Comparison of ENCODE assay signal across 13 cellular contexts in the genomic region with DNA sequence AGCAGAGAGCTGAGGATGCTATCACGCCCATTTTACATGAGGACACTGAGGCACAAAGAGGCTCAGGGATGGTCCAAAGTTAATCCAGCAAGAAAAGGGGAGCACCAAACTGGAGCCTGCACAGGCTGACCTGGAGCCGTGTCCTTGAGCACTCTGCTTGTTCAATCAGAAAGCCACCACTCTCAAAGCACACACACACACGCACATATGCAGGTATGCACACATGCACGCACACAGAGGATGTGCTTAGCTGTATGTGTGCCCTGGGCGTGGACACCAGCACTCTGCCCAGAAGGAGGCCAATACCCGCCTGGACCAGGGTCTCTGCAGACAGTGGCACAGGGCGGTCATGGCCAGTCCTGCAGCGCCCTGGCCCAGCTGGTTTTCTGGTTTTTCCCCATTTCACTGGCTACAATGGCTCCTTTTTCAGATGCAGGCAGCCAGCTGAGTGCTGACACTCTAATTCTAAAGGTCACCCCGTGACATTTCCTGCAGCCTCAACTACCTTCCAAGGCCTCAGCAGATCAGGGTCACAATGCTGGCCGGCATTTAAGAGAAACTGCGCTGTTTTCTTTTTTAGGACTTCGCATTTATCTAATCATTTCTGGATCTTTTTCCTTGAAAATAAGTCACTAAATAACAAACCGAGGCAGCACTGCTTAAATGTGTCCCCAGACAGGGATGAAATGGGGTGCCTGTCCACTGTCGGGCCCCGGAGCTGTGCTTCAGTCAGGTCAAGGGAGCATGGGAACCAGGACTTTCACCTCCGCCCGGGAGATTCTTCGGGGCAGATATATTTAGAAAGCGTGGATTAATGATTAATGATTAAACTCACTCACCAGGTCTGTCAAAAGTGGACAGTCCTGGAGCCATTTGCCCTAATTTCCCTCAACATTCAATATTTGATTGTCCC.
DNase-seq lines count a peak whose midpoint lies in the region; ATAC-seq and TF ChIP-seq lines count a peak whose summit lies in the region.
"Had no signal": no experiment of that assay in that cellular context is flagged by ENCODE, and none has a peak within 500 bp of the region (broad histone marks: within the 10 kb centered on the region; RNA-seq: fewer than 3 reads in every experiment).

No MANE protein-coding gene starts in this region.

- H3K9me2 ChIP-seq in HCT116 (ENCODE audit: insufficient read depth), result no peaks in the 10 kb centered on the region

- intact Hi-C loops in HCT116 (cut with micrococcal nuclease), result no loop called here
- intact Hi-C loops in gastrocnemius medialis (cut with DNase I; ENCODE audit: low total_unique reads), result no loop called here

- TF ChIP-seq RAD21 in HCT116 (IDR thresholded peaks at IDR 0.05; ENCODE audit: low read depth), result no peak

- POLR2A ChIA-PET in HCT116 (lab: Charles Lee), result no interaction called here
- POLR2A ChIA-PET in activated CD8-positive, alpha-beta T cell treated with anti-CD3 and anti-CD28 coated beads, Interleukin-2, amount 10 ng/mL, durations not matched to agents 7 days and 5 days (lab: Charles Lee), result interaction anchor here (0.7 to 3.1 kb wide), 10 partner anchors 8 to 105 kb away, joined by 3 to 19 read pairs (median 6); a partner anchor contains a TSS

- H3K4me2 ChIP-seq in HCT116 (ENCODE audit: low read length), result peak overlapping the region; percentile 11

- no TSS peak for BruUV-seq in HCT116 (replicated peaks; lab: Mats Ljungman, UMichigan)

- no peak overlapping the region for H3K9ac ChIP-seq in HCT116 (ENCODE audit: low read length)
- H3K9ac ChIP-seq in iPS-20b (ENCODE audit: low read depth, low read length), result peak overlapping the region; percentile 54; the same call in 1 of the 2 replicates

- peak overlapping the region; percentile 87 for H3K27ac Mint-ChIP-seq in activated CD8-positive, alpha-beta T cell treated with anti-CD3 and anti-CD28 coated beads, Interleukin-2, amount 10 ng/mL, durations not matched to agents 7 days and 5 days

- no peaks in the 10 kb centered on the region for H3K27me3 Mint-ChIP-seq in activated CD8-positive, alpha-beta T cell treated with anti-CD3 and anti-CD28 coated beads, Interleukin-2, amount 10 ng/mL, durations not matched to agents 7 days and 5 days (ENCODE audit: low read depth)

- ATAC-seq in HCT116, result no peak
- ATAC-seq in activated CD8-positive, alpha-beta T cell treated with anti-CD3 and anti-CD28 coated beads, Interleukin-2, amount 10 ng/mL, durations not matched to agents 7 days and 5 days, result no peak
- no peak for ATAC-seq in gastrocnemius medialis
- no peak for ATAC-seq in HG02973 (IDR thresholded peaks at IDR 0.05; ENCODE audit: unreplicated experiment)
- ATAC-seq: mucosa of descending colon had no signal

- H3K4me1 Mint-ChIP-seq in activated CD8-positive, alpha-beta T cell treated with anti-CD3 and anti-CD28 coated beads, Interleukin-2, amount 10 ng/mL, durations not matched to agents 7 days and 5 days (ENCODE audit: low read depth), result peaks cover 66% of the 10 kb centered on the region

- RAD21 ChIA-PET in HCT116 (lab: Charles Lee; ENCODE audit: low non-redundant PET in 1 of 2, low total read pairs in 2 of 2, uncharacterized antibody in 2 of 2, unreplicated experiment in 2 of 2), result no interaction called here

- H3K9me3 Mint-ChIP-seq in activated CD8-positive, alpha-beta T cell treated with anti-CD3 and anti-CD28 coated beads, Interleukin-2, amount 10 ng/mL, durations not matched to agents 7 days and 5 days (ENCODE audit: insufficient read depth), result no peaks in the 10 kb centered on the region

- no peak overlapping the region for H3K27ac ChIP-seq in HCT116 (ENCODE audit: low read depth, low read length)
- peak overlapping the region; percentile 43 for H3K27ac ChIP-seq in iPS-20b (ENCODE audit: low read length)
- peak overlapping the region; percentile 94 to 99 (median 98) for H3K27ac ChIP-seq in gastrocnemius medialis
- H3K27ac ChIP-seq: SJSA1 had no signal

- in situ Hi-C loops in gastrocnemius medialis (cut with MboI; ENCODE audit: low sequenced_read_pairs in 4 of 4), result no loop called here

- peaks cover 7% of the 10 kb centered on the region for H3K36me3 Mint-ChIP-seq in activated CD8-positive, alpha-beta T cell treated with anti-CD3 and anti-CD28 coated beads, Interleukin-2, amount 10 ng/mL, durations not matched to agents 7 days and 5 days (ENCODE audit: low read depth)

- TF ChIP-seq CTCF in HCT116 (IDR thresholded peaks at IDR 0.05 in 2 of 3, conservative IDR thresholded peaks at IDR 0.05 in 1 of 3; ENCODE audit: borderline replicate concordance in 1 of 3, insufficient read depth in 1 of 3, low read depth in 2 of 3, low read length in 2 of 3), result no peak
- TF ChIP-seq CTCF in gastrocnemius medialis (IDR thresholded peaks at IDR 0.05 in 4 of 5, conservative IDR thresholded peaks at IDR 0.05 in 1 of 5), result no peak

- H3K4me1 ChIP-seq in HCT116 (ENCODE audit: control insufficient read depth in 1 of 2, insufficient read depth in 2 of 2, low read length in 2 of 2), result peaks cover 0 to 39% of the 10 kb centered on the region in 2 experiments; a peak in 3 of 4 replicates
- H3K4me1 ChIP-seq in iPS-20b (ENCODE audit: insufficient read depth, low read length), result peaks cover 43% of the 10 kb centered on the region; the same call in 1 of the 2 replicates
- H3K4me1 ChIP-seq in gastrocnemius medialis, result peaks cover 93 to 96% of the 10 kb centered on the region in 2 donors

- H3K36me3 ChIP-seq in HCT116 (ENCODE audit: control insufficient read depth in 1 of 2, insufficient read depth in 2 of 2, low read length in 2 of 2), result no peaks in the 10 kb centered on the region
- no peaks in the 10 kb centered on the region for H3K36me3 ChIP-seq in iPS-20b (ENCODE audit: insufficient read depth, low read depth, low read length)
- H3K36me3 ChIP-seq in gastrocnemius medialis, result no peaks in the 10 kb centered on the region
- H3K36me3 ChIP-seq: SJSA1 had no signal

- CTCF ChIA-PET in HCT116 (lab: Charles Lee), result no interaction called here
- CTCF ChIA-PET in activated CD8-positive, alpha-beta T cell treated with anti-CD3 and anti-CD28 coated beads, Interleukin-2, amount 10 ng/mL, durations not matched to agents 7 days and 5 days (lab: Charles Lee), result interaction anchor here (0.9 to 4.2 kb wide), 12 partner anchors 8 to 84 kb away, joined by 3 to 37 read pairs (median 4); no protein-coding TSS in a partner anchor

- H3K4me3 Mint-ChIP-seq in activated CD8-positive, alpha-beta T cell treated with anti-CD3 and anti-CD28 coated beads, Interleukin-2, amount 10 ng/mL, durations not matched to agents 7 days and 5 days, result peak overlapping the region; percentile 79

- H3K4me3 ChIP-seq in HCT116 (replicated peaks in 1 of 2; ENCODE audit: low read depth in 1 of 2, low read length in 2 of 2) (no peak overlapping the region), iPS-20b (ENCODE audit: low read length) (peak overlapping the region; percentile 44; the same call in 1 of the 2 replicates), gastrocnemius medialis (no peak overlapping the region)
- H3K4me3 ChIP-seq: mucosa of descending colon, SJSA1 had no signal

- no peaks in the 10 kb centered on the region for H3K27me3 ChIP-seq in HCT116 (ENCODE audit: insufficient read depth, low read length)
- H3K27me3 ChIP-seq in iPS-20b (ENCODE audit: insufficient read depth, low read length), result no peaks in the 10 kb centered on the region
- H3K27me3 ChIP-seq in gastrocnemius medialis, result no peaks in the 10 kb centered on the region
- H3K27me3 ChIP-seq: SJSA1 had no signal

- peaks cover 13% of the 10 kb centered on the region; the same call in 1 of the 2 replicates for H3K79me2 ChIP-seq in HCT116 (ENCODE audit: insufficient read depth, low read length)

- H2AFZ ChIP-seq in HCT116 (ENCODE audit: low read depth, low read length, poor library complexity, severe bottlenecking), result no peak overlapping the region

- DNase-seq in HCT116 (ENCODE audit: low read depth, low spot score), result no peak
- DNase-seq in activated CD8-positive, alpha-beta T cell treated with anti-CD3 and anti-CD28 coated beads, Interleukin-2, amount 10 ng/mL, durations not matched to agents 7 days and 5 days, result no peak
- peak in 1 of 2 donors; percentile 10 for DNase-seq in gastrocnemius medialis
- no peak for DNase-seq in activated gamma-delta T cell (lab: John Stamatoyannopoulos, UW)
- DNase-seq in RKO (ENCODE audit: low spot score), result no peak
- no peak for DNase-seq in NCI-H1417 treated with DMSO at 0.1 percent for 48 hours (lab: John Stamatoyannopoulos, UW)
- DNase-seq: activated naive CD4-positive, alpha-beta T cell; erythroblast; NCI-H1930 had no signal

- H4K20me1 ChIP-seq in HCT116 (ENCODE audit: insufficient read depth), result no peaks in the 10 kb centered on the region

- H3K9me3 ChIP-seq in HCT116 (ENCODE audit: control insufficient read depth in 1 of 2, insufficient read depth in 1 of 2, low read depth in 1 of 2, low read length in 2 of 2), result no peaks in the 10 kb centered on the region
- no peaks in the 10 kb centered on the region for H3K9me3 ChIP-seq in iPS-20b (ENCODE audit: insufficient read depth, low read depth, low read length)
- H3K9me3 ChIP-seq in gastrocnemius medialis, result no peaks in the 10 kb centered on the region
- H3K9me3 ChIP-seq: mucosa of descending colon, SJSA1 had no signal

- TF ChIP-seq POLR2A in HCT116 (IDR thresholded peaks at IDR 0.05; ENCODE audit: borderline replicate concordance, extremely low read depth, insufficient read depth, insufficient read length) (no peak), gastrocnemius medialis (IDR thresholded peaks at IDR 0.05) (no peak)

TF ChIP-seq in HCT116, 20 proteins besides CTCF, POLR2A, EP300 and RAD21:
- TF ChIP-seq SP1 (IDR thresholded peaks at IDR 0.05; ENCODE audit: low read depth), result no peak
- no peak for TF ChIP-seq EZH2phosphoT487 (IDR thresholded peaks at IDR 0.05; ENCODE audit: borderline replicate concordance)
- TF ChIP-seq ZFX (IDR thresholded peaks at IDR 0.05), result no peak
- TF ChIP-seq ZNF274 (IDR thresholded peaks at IDR 0.05; ENCODE audit: low read depth, low read length), result no peak
- no peak for TF ChIP-seq ELF1 (IDR thresholded peaks at IDR 0.05; ENCODE audit: borderline replicate concordance, low read depth)
- no peak for TF ChIP-seq POLR2AphosphoS5 (IDR thresholded peaks at IDR 0.05; ENCODE audit: low read depth, low read length)
- TF ChIP-seq CEBPB (IDR thresholded peaks at IDR 0.05; ENCODE audit: low read depth), result no peak
- no peak for TF ChIP-seq SIN3A (IDR thresholded peaks at IDR 0.05; ENCODE audit: low read depth)
- no peak for TF ChIP-seq CBX3 (IDR thresholded peaks at IDR 0.05; ENCODE audit: low read depth)
